15 cellular contexts compared by ENCODE assay signal in genomic region chr2:6888724-6889123, GRCh38. TPM values are rescaled to one million over a fixed set of nuclear protein-coding genes. Genes with fewer than 3 reads are reported as not detected.
DNase-seq lines count a peak whose midpoint lies in the region; ATAC-seq and TF ChIP-seq lines count a peak whose summit lies in the region.
"Had no signal": no experiment of that assay in that cellular context is flagged by ENCODE, and none has a peak within 500 bp of the region (broad histone marks: within the 10 kb centered on the region; RNA-seq: fewer than 3 reads in every experiment).

No MANE protein-coding gene starts in this region.

- peak; percentile 47 for ATAC-seq in activated CD4-positive, alpha-beta T cell treated with anti-CD3 and anti-CD28 coated beads for 36 hours
- no peak for ATAC-seq in activated CD8-positive, alpha-beta memory T cell treated with anti-CD3 and anti-CD28 coated beads, Interleukin-2, amount 10 ng/mL, durations not matched to agents 7 days and 5 days
- ATAC-seq in activated T-helper 17 cell treated with anti-CD3 and anti-CD28 coated beads, Interleukin-2, amount 50 U/mL, for 72 hours (replicated peaks): no peak
- ATAC-seq: A549, GM23338 had no signal

- no peak overlapping the region for H3K27ac Mint-ChIP-seq in activated CD4-positive, alpha-beta T cell treated with anti-CD3 and anti-CD28 coated beads for 36 hours
- peak overlapping the region; percentile 2 for H3K27ac Mint-ChIP-seq in activated CD8-positive, alpha-beta memory T cell treated with anti-CD3 and anti-CD28 coated beads, Interleukin-2, amount 10 ng/mL, durations not matched to agents 7 days and 5 days
- H3K27ac Mint-ChIP-seq in activated T-helper 17 cell treated with anti-CD3 and anti-CD28 coated beads, Interleukin-2, amount 50 U/mL, for 72 hours: peak overlapping the region; percentile 4
- peak overlapping the region; percentile 32 for H3K27ac Mint-ChIP-seq in stimulated activated naive CD8-positive, alpha-beta T cell treated with anti-CD3 and anti-CD28 coated beads, Interleukin-15, Interleukin-2, amounts not matched to agents 100 ng/mL and 50 ng/mL, for 24 hours
- no peak overlapping the region for H3K27ac Mint-ChIP-seq in glutamatergic neuron (ENCODE audit: unreplicated experiment)
- H3K27ac Mint-ChIP-seq: CD14-positive monocyte, GM23338 had no signal

- no peak for TF ChIP-seq CTCF in glutamatergic neuron (IDR thresholded peaks at IDR 0.05; ENCODE audit: partially characterized antibody, unreplicated experiment)

- no peak for DNase-seq in activated CD4-positive, alpha-beta T cell treated with anti-CD3 and anti-CD28 coated beads for 36 hours
- DNase-seq in activated CD4-positive, alpha-beta T cell treated with anti-CD3 and anti-CD28 coated beads for 48 hours: no peak
- DNase-seq in activated CD8-positive, alpha-beta memory T cell treated with anti-CD3 and anti-CD28 coated beads, Interleukin-2, amount 10 ng/mL, durations not matched to agents 7 days and 5 days: no peak
- DNase-seq in activated CD8-positive, alpha-beta memory T cell treated with anti-CD3 and anti-CD28 coated beads, Interleukin-2, amount 50 U/mL, for 48 hours: no peak
- no peak for DNase-seq in glutamatergic neuron
- DNase-seq: CD4-positive, alpha-beta memory T cell; DMS153; DMS79; GDM1; HCEC 1CT had no signal

- CTCF ChIA-PET in activated CD4-positive, alpha-beta T cell treated with anti-CD3 and anti-CD28 coated beads for 36 hours (lab: Charles Lee): interaction anchor here (1.5 to 1.6 kb wide), 3 partner anchors 8 to 125 kb away, joined by 7 to 13 read pairs (median 9); no protein-coding TSS in a partner anchor
- CTCF ChIA-PET in activated CD8-positive, alpha-beta memory T cell treated with anti-CD3 and anti-CD28 coated beads, Interleukin-2, amount 10 ng/mL, durations not matched to agents 7 days and 5 days (lab: Charles Lee): interaction anchor here (0.7 to 0.8 kb wide), 2 partner anchors 8 to 23 kb away, joined by 3 to 4 read pairs; partner anchors contain the start of gene CMPK2

- no peaks in the 10 kb centered on the region for H3K27me3 Mint-ChIP-seq in activated CD4-positive, alpha-beta T cell treated with anti-CD3 and anti-CD28 coated beads for 36 hours
- H3K27me3 Mint-ChIP-seq in activated CD8-positive, alpha-beta memory T cell treated with anti-CD3 and anti-CD28 coated beads, Interleukin-2, amount 10 ng/mL, durations not matched to agents 7 days and 5 days: no peaks in the 10 kb centered on the region
- H3K27me3 Mint-ChIP-seq in activated T-helper 17 cell treated with anti-CD3 and anti-CD28 coated beads, Interleukin-2, amount 50 U/mL, for 72 hours: no peaks in the 10 kb centered on the region
- no peaks in the 10 kb centered on the region for H3K27me3 Mint-ChIP-seq in stimulated activated naive CD8-positive, alpha-beta T cell treated with anti-CD3 and anti-CD28 coated beads, Interleukin-15, Interleukin-2, amounts not matched to agents 100 ng/mL and 50 ng/mL, for 24 hours
- H3K27me3 Mint-ChIP-seq in glutamatergic neuron (ENCODE audit: unreplicated experiment): no peaks in the 10 kb centered on the region
- H3K27me3 Mint-ChIP-seq: CD4-positive, alpha-beta memory T cell had no signal

- intact Hi-C loops in activated CD4-positive, alpha-beta T cell treated with anti-CD3 and anti-CD28 coated beads for 36 hours (cut with DNase I, micrococcal nuclease): no loop called here

- peaks cover 3% of the 10 kb centered on the region for H3K36me3 Mint-ChIP-seq in activated CD4-positive, alpha-beta T cell treated with anti-CD3 and anti-CD28 coated beads for 36 hours (ENCODE audit: low read depth)
- peaks cover 80% of the 10 kb centered on the region for H3K36me3 Mint-ChIP-seq in activated CD8-positive, alpha-beta memory T cell treated with anti-CD3 and anti-CD28 coated beads, Interleukin-2, amount 10 ng/mL, durations not matched to agents 7 days and 5 days
- no peaks in the 10 kb centered on the region for H3K36me3 Mint-ChIP-seq in activated T-helper 17 cell treated with anti-CD3 and anti-CD28 coated beads, Interleukin-2, amount 50 U/mL, for 72 hours (ENCODE audit: low read depth)
- H3K36me3 Mint-ChIP-seq in stimulated activated naive CD8-positive, alpha-beta T cell treated with anti-CD3 and anti-CD28 coated beads, Interleukin-15, Interleukin-2, amounts not matched to agents 100 ng/mL and 50 ng/mL, for 24 hours (ENCODE audit: low read depth): no peaks in the 10 kb centered on the region
- H3K36me3 Mint-ChIP-seq in glutamatergic neuron (ENCODE audit: unreplicated experiment): no peaks in the 10 kb centered on the region

- H3K9me3 Mint-ChIP-seq in activated CD4-positive, alpha-beta T cell treated with anti-CD3 and anti-CD28 coated beads for 36 hours (ENCODE audit: low read depth): no peaks in the 10 kb centered on the region
- H3K9me3 Mint-ChIP-seq in activated CD8-positive, alpha-beta memory T cell treated with anti-CD3 and anti-CD28 coated beads, Interleukin-2, amount 10 ng/mL, durations not matched to agents 7 days and 5 days (ENCODE audit: low read depth): no peaks in the 10 kb centered on the region
- H3K9me3 Mint-ChIP-seq in activated T-helper 17 cell treated with anti-CD3 and anti-CD28 coated beads, Interleukin-2, amount 50 U/mL, for 72 hours: no peaks in the 10 kb centered on the region
- no peaks in the 10 kb centered on the region for H3K9me3 Mint-ChIP-seq in stimulated activated naive CD8-positive, alpha-beta T cell treated with anti-CD3 and anti-CD28 coated beads, Interleukin-15, Interleukin-2, amounts not matched to agents 100 ng/mL and 50 ng/mL, for 24 hours
- H3K9me3 Mint-ChIP-seq in glutamatergic neuron (ENCODE audit: unreplicated experiment): no peaks in the 10 kb centered on the region
- H3K9me3 Mint-ChIP-seq: CD4-positive, alpha-beta memory T cell had no signal

- POLR2A ChIA-PET in activated CD4-positive, alpha-beta T cell treated with anti-CD3 and anti-CD28 coated beads for 36 hours (lab: Charles Lee): no interaction called here

- no peaks in the 10 kb centered on the region for H3K4me1 Mint-ChIP-seq in activated CD4-positive, alpha-beta T cell treated with anti-CD3 and anti-CD28 coated beads for 36 hours
- peaks cover 25% of the 10 kb centered on the region for H3K4me1 Mint-ChIP-seq in activated CD8-positive, alpha-beta memory T cell treated with anti-CD3 and anti-CD28 coated beads, Interleukin-2, amount 10 ng/mL, durations not matched to agents 7 days and 5 days
- peaks cover 4% of the 10 kb centered on the region for H3K4me1 Mint-ChIP-seq in activated T-helper 17 cell treated with anti-CD3 and anti-CD28 coated beads, Interleukin-2, amount 50 U/mL, for 72 hours
- no peaks in the 10 kb centered on the region for H3K4me1 Mint-ChIP-seq in stimulated activated naive CD8-positive, alpha-beta T cell treated with anti-CD3 and anti-CD28 coated beads, Interleukin-15, Interleukin-2, amounts not matched to agents 100 ng/mL and 50 ng/mL, for 24 hours (ENCODE audit: low read depth)
- no peaks in the 10 kb centered on the region for H3K4me1 Mint-ChIP-seq in glutamatergic neuron (ENCODE audit: low read depth, unreplicated experiment)
- H3K4me1 Mint-ChIP-seq: CD14-positive monocyte, GM23338 had no signal

- no peak overlapping the region for H3K4me3 Mint-ChIP-seq in activated CD4-positive, alpha-beta T cell treated with anti-CD3 and anti-CD28 coated beads for 36 hours
- H3K4me3 Mint-ChIP-seq in activated CD8-positive, alpha-beta memory T cell treated with anti-CD3 and anti-CD28 coated beads, Interleukin-2, amount 10 ng/mL, durations not matched to agents 7 days and 5 days: no peak overlapping the region
- no peak overlapping the region for H3K4me3 Mint-ChIP-seq in activated T-helper 17 cell treated with anti-CD3 and anti-CD28 coated beads, Interleukin-2, amount 50 U/mL, for 72 hours
- no peak overlapping the region for H3K4me3 Mint-ChIP-seq in stimulated activated naive CD8-positive, alpha-beta T cell treated with anti-CD3 and anti-CD28 coated beads, Interleukin-15, Interleukin-2, amounts not matched to agents 100 ng/mL and 50 ng/mL, for 24 hours
- no peak overlapping the region for H3K4me3 Mint-ChIP-seq in glutamatergic neuron (ENCODE audit: unreplicated experiment)
- H3K4me3 Mint-ChIP-seq: CD14-positive monocyte; CD4-positive, alpha-beta memory T cell; GM23338 had no signal

RNA-seq across cellular contexts. Expression of gene RSAD2, which starts 11.1 kb away (rescaled TPM):
- 10 to 100 TPM in 1 of 2 experiments, 1 to 10 TPM in 1; 8.1 to 10.2 TPM for total RNA-seq in activated CD4-positive, alpha-beta T cell treated with anti-CD3 and anti-CD28 coated beads for 36 hours
- total RNA-seq in activated CD8-positive, alpha-beta memory T cell treated with anti-CD3 and anti-CD28 coated beads, Interleukin-2, amount 10 ng/mL, durations not matched to agents 7 days and 5 days: 100 to 1,000 TPM in 1 of 2 experiments, 10 to 100 TPM in 1; 83.0 to 183 TPM
- 1 to 10 TPM; 2.8 to 4.5 TPM for total RNA-seq in activated T-helper 17 cell treated with anti-CD3 and anti-CD28 coated beads, Interleukin-2, amount 50 U/mL, for 72 hours
- not detected for total RNA-seq in glutamatergic neuron (ENCODE audit: unreplicated experiment)

RNA-seq across cellular contexts. Expression of gene CMPK2, which starts 23.0 kb away (rescaled TPM):
- 1 to 10 TPM; 6.2 to 8.7 TPM for total RNA-seq in activated CD4-positive, alpha-beta T cell treated with anti-CD3 and anti-CD28 coated beads for 36 hours
- 100 to 1,000 TPM in 1 of 2 experiments, 10 to 100 TPM in 1; 81.3 to 164 TPM for total RNA-seq in activated CD8-positive, alpha-beta memory T cell treated with anti-CD3 and anti-CD28 coated beads, Interleukin-2, amount 10 ng/mL, durations not matched to agents 7 days and 5 days
- 1 to 10 TPM; 2.0 to 2.6 TPM for total RNA-seq in activated T-helper 17 cell treated with anti-CD3 and anti-CD28 coated beads, Interleukin-2, amount 50 U/mL, for 72 hours
- 0.81 TPM for total RNA-seq in glutamatergic neuron (ENCODE audit: unreplicated experiment)

RNA-seq across cellular contexts. Expression of gene RNF144A, which starts 28.5 kb away (rescaled TPM):
- 10 to 100 TPM; 38.6 to 42.7 TPM for total RNA-seq in activated CD4-positive, alpha-beta T cell treated with anti-CD3 and anti-CD28 coated beads for 36 hours
- 10 to 100 TPM; 20.0 to 35.5 TPM for total RNA-seq in activated CD8-positive, alpha-beta memory T cell treated with anti-CD3 and anti-CD28 coated beads, Interleukin-2, amount 10 ng/mL, durations not matched to agents 7 days and 5 days
- 10 to 100 TPM; 13.6 to 29.2 TPM for total RNA-seq in activated T-helper 17 cell treated with anti-CD3 and anti-CD28 coated beads, Interleukin-2, amount 50 U/mL, for 72 hours
- total RNA-seq in glutamatergic neuron (ENCODE audit: unreplicated experiment): 40.2 TPM

Comparison
In these comparisons a context has a peak if more than half of its experiments do, and no peak if none do; other contexts are left out.
1. H3K27ac Mint-ChIP-seq: peak in activated CD8-positive, alpha-beta memory T cell treated with anti-CD3 and anti-CD28 coated beads, Interleukin-2, amount 10 ng/mL, durations not matched to agents 7 days and 5 days (single experiment), activated T-helper 17 cell treated with anti-CD3 and anti-CD28 coated beads, Interleukin-2, amount 50 U/mL, for 72 hours (single experiment) and stimulated activated naive CD8-positive, alpha-beta T cell treated with anti-CD3 and anti-CD28 coated beads, Interleukin-15, Interleukin-2, amounts not matched to agents 100 ng/mL and 50 ng/mL, for 24 hours (single experiment); none in activated CD4-positive, alpha-beta T cell treated with anti-CD3 and anti-CD28 coated beads for 36 hours (single experiment) and glutamatergic neuron (single experiment).
2. RNA of gene RSAD2, which starts 11.1 kb away (total RNA-seq): 83.0 to 183 TPM in activated CD8-positive, alpha-beta memory T cell treated with anti-CD3 and anti-CD28 coated beads, Interleukin-2, amount 10 ng/mL, durations not matched to agents 7 days and 5 days; 8.1 to 10.2 TPM in activated CD4-positive, alpha-beta T cell treated with anti-CD3 and anti-CD28 coated beads for 36 hours, 2.8 to 4.5 TPM in activated T-helper 17 cell treated with anti-CD3 and anti-CD28 coated beads, Interleukin-2, amount 50 U/mL, for 72 hours and not detected in glutamatergic neuron (single experiment); every median in the first group is over 4 times any median in the second.
3. RNA of gene CMPK2, which starts 23.0 kb away (total RNA-seq): 81.3 to 164 TPM in activated CD8-positive, alpha-beta memory T cell treated with anti-CD3 and anti-CD28 coated beads, Interleukin-2, amount 10 ng/mL, durations not matched to agents 7 days and 5 days; 6.2 to 8.7 TPM in activated CD4-positive, alpha-beta T cell treated with anti-CD3 and anti-CD28 coated beads for 36 hours, 2.0 to 2.6 TPM in activated T-helper 17 cell treated with anti-CD3 and anti-CD28 coated beads, Interleukin-2, amount 50 U/mL, for 72 hours and 0.81 TPM in glutamatergic neuron (single experiment); every median in the first group is over 4 times any median in the second.